ENCODE assay signal across 9 cellular contexts in genomic region chr3:55721716-55722484, GRCh38.
A peak's percentile ranks its signal among the peaks of the same experiment; 100 is the strongest.
DNase-seq lines count a peak whose midpoint lies in the region; ATAC-seq, FAIRE-seq and TF ChIP-seq lines count a peak whose summit lies in the region.
"Had no signal": no experiment of that assay in that cellular context is flagged by ENCODE, and none has a peak within 500 bp of the region (broad histone marks: within the 10 kb centered on the region; RNA-seq: fewer than 3 reads in every experiment).

No MANE protein-coding gene starts in this region.

- H3K4me3 ChIP-seq in A673 (ENCODE audit: low read depth, low read length, poor library complexity, severe bottlenecking): no peak overlapping the region
- no peak overlapping the region for H3K4me3 ChIP-seq in adipocyte (ENCODE audit: low read length)

- FAIRE-seq in GM19239 (lab: Jason Lieb, UNC): peak; percentile 23

- H3K27me3 ChIP-seq in A673 (replicated peaks; ENCODE audit: insufficient read depth, low read depth, low read length, poor library complexity) (no peaks in the 10 kb centered on the region), adipocyte (replicated peaks; ENCODE audit: control insufficient read depth, insufficient read depth, low read length) (peaks cover 44% of the 10 kb centered on the region)

- H3K4me3 Mint-ChIP-seq in natural killer cell: no peak overlapping the region
- H3K4me3 Mint-ChIP-seq: IgD-negative memory B cell had no signal

- no TSS peak for BruUV-seq in A673 (replicated peaks; lab: Mats Ljungman, UMichigan)

- intact Hi-C loops in A673 (cut with micrococcal nuclease; ENCODE audit: unreplicated experiment): loop anchor here (5.0 to 10.0 kb wide), 4 partner anchors 323 to 867 kb away; no protein-coding TSS in a partner anchor
- intact Hi-C loops in natural killer cell (cut with micrococcal nuclease): no loop called here

- no peaks in the 10 kb centered on the region for H3K4me1 Mint-ChIP-seq in natural killer cell

- TF ChIP-seq CTCF in A673 (conservative IDR thresholded peaks at IDR 0.05; ENCODE audit: low read depth, low read length): peak; percentile 51
- TF ChIP-seq CTCF in natural killer cell (IDR thresholded peaks at IDR 0.05): no peak

- ATAC-seq in natural killer cell: no peak

- no peaks in the 10 kb centered on the region for H3K9me3 Mint-ChIP-seq in natural killer cell

- H3K27ac ChIP-seq in A673 (ENCODE audit: low read depth, low read length, poor library complexity, severe bottlenecking): no peak overlapping the region

- peaks cover 7 to 10% of the 10 kb centered on the region in 2 donors for H3K27me3 Mint-ChIP-seq in natural killer cell (ENCODE audit: low read depth in 2 of 2)
- H3K27me3 Mint-ChIP-seq: IgD-negative memory B cell had no signal

- no peaks in the 10 kb centered on the region for H3K36me3 Mint-ChIP-seq in natural killer cell
- H3K36me3 Mint-ChIP-seq: IgD-negative memory B cell had no signal

- POLR2A ChIA-PET in A673 (lab: Charles Lee; ENCODE audit: low non-redundant PET): no interaction called here

- no peak overlapping the region for H3K27ac Mint-ChIP-seq in natural killer cell
- H3K27ac Mint-ChIP-seq: IgD-negative memory B cell had no signal

- H3K36me3 ChIP-seq in A673 (ENCODE audit: insufficient read depth, low read length, poor library complexity, severe bottlenecking): no peaks in the 10 kb centered on the region
- H3K36me3 ChIP-seq in adipocyte (ENCODE audit: control insufficient read depth, insufficient read depth, low read length, severe bottlenecking): no peaks in the 10 kb centered on the region

- DNase-seq in A673 (ENCODE audit: low spot score) (peak; percentile 26), GM19239 (ENCODE audit: insufficient read length, low spot score) (no peak), adipocyte (ENCODE audit: low read depth) (peak; percentile 79), iPS-NIHi7 (ENCODE audit: extremely low spot score) (peak; percentile 60), LoVo (ENCODE audit: low spot score) (no peak), natural killer cell (no peak), dedifferentiated amniotic fluid mesenchymal stem cell (ENCODE audit: extremely low spot score) (no peak)
- no peak for DNase-seq in effector CD4-positive, alpha-beta T cell

- no peaks in the 10 kb centered on the region for H3K9me3 ChIP-seq in A673 (ENCODE audit: low read depth, low read length, poor library complexity, severe bottlenecking)
- no peaks in the 10 kb centered on the region for H3K9me3 ChIP-seq in adipocyte (ENCODE audit: control insufficient read depth, low read length)

- no peak overlapping the region for H3K9ac ChIP-seq in adipocyte (ENCODE audit: low read length)

- H3K4me1 ChIP-seq in A673 (ENCODE audit: insufficient read depth, low read length, poor library complexity, severe bottlenecking) (peaks cover 70% of the 10 kb centered on the region), adipocyte (ENCODE audit: control insufficient read depth, insufficient read depth, low read length) (peaks cover 12% of the 10 kb centered on the region)

- CTCF ChIA-PET in A673 (lab: Charles Lee): interaction anchor here (1.3 kb wide), 1 partner anchor 237 kb away, joined by 3 read pairs; no protein-coding TSS in a partner anchor

Comparison
In these comparisons a context has a peak if more than half of its experiments do, and no peak if none do; other contexts are left out.
1. DNase-seq: peak in A673 (single experiment), adipocyte (single experiment) and iPS-NIHi7 (single experiment); none in GM19239 (single experiment), LoVo (single experiment), effector CD4-positive, alpha-beta T cell (single experiment), natural killer cell (single experiment) and dedifferentiated amniotic fluid mesenchymal stem cell (single experiment).